1 cellular context compared by ENCODE assay signal in the genomic region with DNA sequence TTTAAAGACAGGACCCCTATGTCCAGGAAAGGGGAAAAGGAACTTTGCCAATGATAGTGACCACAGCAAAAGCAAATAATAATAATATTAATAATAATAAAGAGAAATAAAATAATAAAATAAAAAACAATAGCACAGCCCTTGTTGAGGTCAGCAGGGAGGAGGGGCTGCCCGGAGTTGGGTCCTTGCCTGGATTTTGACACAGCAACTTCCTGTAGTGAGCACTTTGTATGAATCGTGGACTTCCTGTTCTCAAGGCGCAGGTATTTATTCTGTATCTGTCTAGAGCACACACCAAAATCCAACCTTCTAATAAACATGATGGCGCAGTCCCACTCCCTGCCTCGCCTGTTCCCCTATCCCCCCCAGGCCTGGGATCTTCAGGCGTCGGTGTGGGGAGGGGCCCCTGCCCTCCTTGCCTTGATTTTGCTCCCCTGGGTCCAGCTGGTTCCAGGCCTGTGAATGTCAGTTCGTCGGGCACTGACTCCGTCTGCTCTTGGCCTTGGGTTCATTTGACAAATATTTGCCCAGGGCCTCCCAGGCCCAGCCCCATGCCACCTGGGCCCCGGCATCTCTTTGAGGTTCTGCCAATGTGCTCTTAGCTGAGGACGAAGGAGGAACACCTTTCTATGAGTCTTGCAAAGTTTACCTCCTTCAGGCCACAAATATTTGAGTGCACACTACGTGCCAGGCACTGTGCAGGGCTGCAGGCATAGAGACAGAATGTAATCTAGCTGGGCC.
TF ChIP-seq lines count a peak whose summit lies in the region.

No MANE protein-coding gene starts in this region.

TF ChIP-seq in GM23338, 12 proteins besides CTCF, POLR2A, EP300 and RAD21 (continued from another document):
- TF ChIP-seq, protein P1, sequence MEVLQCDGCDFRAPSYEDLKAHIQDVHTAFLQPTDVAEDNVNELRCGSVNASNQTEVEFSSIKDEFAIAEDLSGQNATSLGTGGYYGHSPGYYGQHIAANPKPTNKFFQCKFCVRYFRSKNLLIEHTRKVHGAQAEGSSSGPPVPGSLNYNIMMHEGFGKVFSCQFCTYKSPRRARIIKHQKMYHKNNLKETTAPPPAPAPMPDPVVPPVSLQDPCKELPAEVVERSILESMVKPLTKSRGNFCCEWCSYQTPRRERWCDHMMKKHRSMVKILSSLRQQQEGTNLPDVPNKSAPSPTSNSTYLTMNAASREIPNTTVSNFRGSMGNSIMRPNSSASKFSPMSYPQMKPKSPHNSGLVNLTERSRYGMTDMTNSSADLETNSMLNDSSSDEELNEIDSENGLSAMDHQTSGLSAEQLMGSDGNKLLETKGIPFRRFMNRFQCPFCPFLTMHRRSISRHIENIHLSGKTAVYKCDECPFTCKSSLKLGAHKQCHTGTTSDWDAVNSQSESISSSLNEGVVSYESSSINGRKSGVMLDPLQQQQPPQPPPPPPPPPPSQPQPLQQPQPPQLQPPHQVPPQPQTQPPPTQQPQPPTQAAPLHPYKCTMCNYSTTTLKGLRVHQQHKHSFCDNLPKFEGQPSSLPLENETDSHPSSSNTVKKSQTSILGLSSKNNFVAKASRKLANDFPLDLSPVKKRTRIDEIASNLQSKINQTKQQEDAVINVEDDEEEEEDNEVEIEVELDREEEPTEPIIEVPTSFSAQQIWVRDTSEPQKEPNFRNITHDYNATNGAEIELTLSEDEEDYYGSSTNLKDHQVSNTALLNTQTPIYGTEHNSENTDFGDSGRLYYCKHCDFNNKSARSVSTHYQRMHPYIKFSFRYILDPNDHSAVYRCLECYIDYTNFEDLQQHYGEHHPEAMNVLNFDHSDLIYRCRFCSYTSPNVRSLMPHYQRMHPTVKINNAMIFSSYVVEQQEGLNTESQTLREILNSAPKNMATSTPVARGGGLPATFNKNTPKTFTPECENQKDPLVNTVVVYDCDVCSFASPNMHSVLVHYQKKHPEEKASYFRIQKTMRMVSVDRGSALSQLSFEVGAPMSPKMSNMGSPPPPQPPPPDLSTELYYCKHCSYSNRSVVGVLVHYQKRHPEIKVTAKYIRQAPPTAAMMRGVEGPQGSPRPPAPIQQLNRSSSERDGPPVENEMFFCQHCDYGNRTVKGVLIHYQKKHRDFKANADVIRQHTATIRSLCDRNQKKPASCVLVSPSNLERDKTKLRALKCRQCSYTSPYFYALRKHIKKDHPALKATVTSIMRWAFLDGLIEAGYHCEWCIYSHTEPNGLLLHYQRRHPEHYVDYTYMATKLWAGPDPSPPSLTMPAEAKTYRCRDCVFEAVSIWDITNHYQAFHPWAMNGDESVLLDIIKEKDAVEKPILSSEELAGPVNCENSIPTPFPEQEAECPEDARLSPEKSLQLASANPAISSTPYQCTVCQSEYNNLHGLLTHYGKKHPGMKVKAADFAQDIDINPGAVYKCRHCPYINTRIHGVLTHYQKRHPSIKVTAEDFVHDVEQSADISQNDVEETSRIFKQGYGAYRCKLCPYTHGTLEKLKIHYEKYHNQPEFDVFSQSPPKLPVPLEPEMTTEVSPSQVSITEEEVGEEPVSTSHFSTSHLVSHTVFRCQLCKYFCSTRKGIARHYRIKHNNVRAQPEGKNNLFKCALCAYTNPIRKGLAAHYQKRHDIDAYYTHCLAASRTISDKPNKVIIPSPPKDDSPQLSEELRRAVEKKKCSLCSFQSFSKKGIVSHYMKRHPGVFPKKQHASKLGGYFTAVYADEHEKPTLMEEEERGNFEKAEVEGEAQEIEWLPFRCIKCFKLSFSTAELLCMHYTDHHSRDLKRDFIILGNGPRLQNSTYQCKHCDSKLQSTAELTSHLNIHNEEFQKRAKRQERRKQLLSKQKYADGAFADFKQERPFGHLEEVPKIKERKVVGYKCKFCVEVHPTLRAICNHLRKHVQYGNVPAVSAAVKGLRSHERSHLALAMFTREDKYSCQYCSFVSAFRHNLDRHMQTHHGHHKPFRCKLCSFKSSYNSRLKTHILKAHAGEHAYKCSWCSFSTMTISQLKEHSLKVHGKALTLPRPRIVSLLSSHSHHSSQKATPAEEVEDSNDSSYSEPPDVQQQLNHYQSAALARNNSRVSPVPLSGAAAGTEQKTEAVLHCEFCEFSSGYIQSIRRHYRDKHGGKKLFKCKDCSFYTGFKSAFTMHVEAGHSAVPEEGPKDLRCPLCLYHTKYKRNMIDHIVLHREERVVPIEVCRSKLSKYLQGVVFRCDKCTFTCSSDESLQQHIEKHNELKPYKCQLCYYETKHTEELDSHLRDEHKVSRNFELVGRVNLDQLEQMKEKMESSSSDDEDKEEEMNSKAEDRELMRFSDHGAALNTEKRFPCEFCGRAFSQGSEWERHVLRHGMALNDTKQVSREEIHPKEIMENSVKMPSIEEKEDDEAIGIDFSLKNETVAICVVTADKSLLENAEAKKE (CRISPR knock-in tag; IDR thresholded peaks at IDR 0.05) = no peak
- TF ChIP-seq ZNF114 (CRISPR knock-in tag; IDR thresholded peaks at IDR 0.05) (no peak), CREB1 (CRISPR knock-in tag; IDR thresholded peaks at IDR 0.05; ENCODE audit: low read depth) (no peak), EZH2 (IDR thresholded peaks at IDR 0.05; ENCODE audit: low read depth, unreplicated experiment) (no peak), STAT1 (IDR thresholded peaks at IDR 0.05; ENCODE audit: unreplicated experiment) (no peak), POLR2AphosphoS5 (IDR thresholded peaks at IDR 0.05; ENCODE audit: low read depth) (no peak), JUNB (IDR thresholded peaks at IDR 0.05; ENCODE audit: unreplicated experiment) (no peak), NANOG (IDR thresholded peaks at IDR 0.05; ENCODE audit: borderline replicate concordance) (no peak), EZH2phosphoT487 (IDR thresholded peaks at IDR 0.05; ENCODE audit: unreplicated experiment) (no peak), ZNF331 (CRISPR knock-in tag; IDR thresholded peaks at IDR 0.05; ENCODE audit: low read depth) (no peak)
- TF ChIP-seq, protein P2, sequence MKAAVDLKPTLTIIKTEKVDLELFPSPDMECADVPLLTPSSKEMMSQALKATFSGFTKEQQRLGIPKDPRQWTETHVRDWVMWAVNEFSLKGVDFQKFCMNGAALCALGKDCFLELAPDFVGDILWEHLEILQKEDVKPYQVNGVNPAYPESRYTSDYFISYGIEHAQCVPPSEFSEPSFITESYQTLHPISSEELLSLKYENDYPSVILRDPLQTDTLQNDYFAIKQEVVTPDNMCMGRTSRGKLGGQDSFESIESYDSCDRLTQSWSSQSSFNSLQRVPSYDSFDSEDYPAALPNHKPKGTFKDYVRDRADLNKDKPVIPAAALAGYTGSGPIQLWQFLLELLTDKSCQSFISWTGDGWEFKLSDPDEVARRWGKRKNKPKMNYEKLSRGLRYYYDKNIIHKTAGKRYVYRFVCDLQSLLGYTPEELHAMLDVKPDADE (IDR thresholded peaks at IDR 0.05) = no peak
